Comparison of ENCODE assay signal across 18 cellular contexts in genomic region chr16:16163571-16163970, GRCh38. TPM values are rescaled to one million over a fixed set of nuclear protein-coding genes. Genes with fewer than 3 reads are reported as not detected.
"Had no signal": no experiment of that assay in that cellular context is flagged by ENCODE, and none has a peak within 500 bp of the region (broad histone marks: within the 10 kb centered on the region; RNA-seq: fewer than 3 reads in every experiment).

No MANE protein-coding gene starts in this region.

- H3K4me3 ChIP-seq: body of pancreas, colonic mucosa, esophagus squamous epithelium, skin epidermis, transverse colon, vagina had no signal

- DNase-seq: activated CD4-positive, alpha-beta T cell treated with anti-CD3 and anti-CD28 coated beads for 48 hours; activated CD8-positive, alpha-beta T cell treated with anti-CD3 and anti-CD28 coated beads for 36 hours; activated effector memory CD4-positive, alpha-beta T cell treated with anti-CD3 and anti-CD28 coated beads, Interleukin-2, amount 50 U/mL, for 16 hours; activated T-cell treated with anti-CD3 and anti-CD28 coated beads, Interleukin-2, amount 50 U/mL, for 4 hours; body of pancreas; central memory CD4-positive, alpha-beta T cell; colonic mucosa; esophagus squamous epithelium; naive thymus-derived CD8-positive, alpha-beta T cell; stimulated activated CD4-positive, alpha-beta T cell treated with anti-CD3 and anti-CD28 coated beads, Interleukin-15, amount 100 ng/mL, for 24 hours; stimulated activated CD4-positive, alpha-beta T cell treated with anti-CD3 and anti-CD28 coated beads, Interleukin-4, amount 100 ng/mL, for 1 hour; stimulated activated naive B cell treated with anti-CD40 and anti-IgM and Interleukin-4, amounts not matched to agents 10 μg/mL and 1 μg/mL and 100 μg/mL, for 72 hours; T-helper 17 cell; transverse colon had no signal

- FAIRE-seq: endothelial cell of umbilical vein, islet of Langerhans had no signal

- H3K27me3 ChIP-seq: body of pancreas, colonic mucosa, esophagus squamous epithelium, transverse colon, vagina had no signal

- H3K4me1 ChIP-seq: body of pancreas, colonic mucosa, esophagus squamous epithelium, transverse colon, vagina had no signal

- H3K27ac ChIP-seq: body of pancreas, colonic mucosa, esophagus squamous epithelium, skin epidermis, transverse colon, vagina had no signal

- H3K36me3 ChIP-seq: colonic mucosa, esophagus squamous epithelium, vagina had no signal

- H3K9me3 ChIP-seq: body of pancreas, colonic mucosa, transverse colon, vagina had no signal

RNA-seq across cellular contexts. Expression of gene ABCC6, which starts 59.7 kb away (rescaled TPM):
- total RNA-seq: activated CD8-positive, alpha-beta T cell treated with anti-CD3 and anti-CD28 coated beads for 36 hours; activated T-cell treated with anti-CD3 and anti-CD28 coated beads, Interleukin-2, amount 50 U/mL, for 4 hours; naive thymus-derived CD8-positive, alpha-beta T cell; T-helper 17 cell had no signal
